ENCODE assay signal across 8 cellular contexts in genomic region chr2:238379096-238379810, GRCh38. TPM values are rescaled to one million over a fixed set of nuclear protein-coding genes. Genes with fewer than 3 reads are reported as not detected.
DNase-seq lines count a peak whose midpoint lies in the region.

No MANE protein-coding gene starts in this region.

- no peak overlapping the region for H3K27ac ChIP-seq in SJCRH30

- no peaks in the 10 kb centered on the region for H3K9me3 ChIP-seq in SJCRH30 (replicated peaks)

- 0 out of 2 replicates have a peak, but pooled peaks cover 3% of the 10 kb centered on the region for H3K4me1 ChIP-seq in SJCRH30

- H3K36me3 ChIP-seq in SJCRH30 = no peaks in the 10 kb centered on the region

- no peaks in the 10 kb centered on the region for H3K27me3 ChIP-seq in SJCRH30

- DNase-seq in stimulated activated CD4-positive, alpha-beta T cell treated with anti-CD3 and anti-CD28 coated beads, Interleukin-1b, Interleukin-23, amount 100 ng/mL, for 48 hours = peak; percentile 10
- DNase-seq in stimulated activated CD4-positive, alpha-beta T cell treated with anti-CD3 and anti-CD28 coated beads, Interleukin-4, amount 100 ng/mL, for 1 hour = no peak
- DNase-seq in activated CD8-positive, alpha-beta memory T cell treated with anti-CD3 and anti-CD28 coated beads for 24 hours = peak; percentile 65
- DNase-seq in hepatic stellate cell (ENCODE audit: low spot score) = peak; percentile 68
- DNase-seq in iPS-NIHi7 (ENCODE audit: extremely low spot score) = no peak
- no peak for DNase-seq in SJCRH30
- DNase-seq in GM19238 (ENCODE audit: insufficient read length, low spot score) = no peak
- DNase-seq in ecto neural progenitor cell (ENCODE audit: low spot score) = no peak

- H3K4me3 ChIP-seq in SJCRH30 = no peak overlapping the region

RNA-seq across cellular contexts. Expression of gene ASB1, which starts 47.5 kb away (rescaled TPM):
- 43.8 and 46.9 TPM in 2 replicates for total RNA-seq in SJCRH30 (2014; rRNA removed; shearing (Covaris generic))

RNA-seq across cellular contexts. Expression of gene TRAF3IP1, which starts 58.9 kb away (rescaled TPM):
- 10.6 and 11.3 TPM in 2 replicates for total RNA-seq in SJCRH30 (2014; rRNA removed; shearing (Covaris generic))

Comparison
In these comparisons a context has a peak if more than half of its experiments do, and no peak if none do; other contexts are left out.
1. DNase-seq: peak in stimulated activated CD4-positive, alpha-beta T cell treated with anti-CD3 and anti-CD28 coated beads, Interleukin-1b, Interleukin-23, amount 100 ng/mL, for 48 hours (single experiment), activated CD8-positive, alpha-beta memory T cell treated with anti-CD3 and anti-CD28 coated beads for 24 hours (single experiment) and hepatic stellate cell (single experiment); none in stimulated activated CD4-positive, alpha-beta T cell treated with anti-CD3 and anti-CD28 coated beads, Interleukin-4, amount 100 ng/mL, for 1 hour (single experiment), iPS-NIHi7 (single experiment), SJCRH30 (0 of 2), GM19238 (single experiment) and ecto neural progenitor cell (single experiment).